Comparison of ENCODE assay signal across 8 cellular contexts in the genomic region with DNA sequence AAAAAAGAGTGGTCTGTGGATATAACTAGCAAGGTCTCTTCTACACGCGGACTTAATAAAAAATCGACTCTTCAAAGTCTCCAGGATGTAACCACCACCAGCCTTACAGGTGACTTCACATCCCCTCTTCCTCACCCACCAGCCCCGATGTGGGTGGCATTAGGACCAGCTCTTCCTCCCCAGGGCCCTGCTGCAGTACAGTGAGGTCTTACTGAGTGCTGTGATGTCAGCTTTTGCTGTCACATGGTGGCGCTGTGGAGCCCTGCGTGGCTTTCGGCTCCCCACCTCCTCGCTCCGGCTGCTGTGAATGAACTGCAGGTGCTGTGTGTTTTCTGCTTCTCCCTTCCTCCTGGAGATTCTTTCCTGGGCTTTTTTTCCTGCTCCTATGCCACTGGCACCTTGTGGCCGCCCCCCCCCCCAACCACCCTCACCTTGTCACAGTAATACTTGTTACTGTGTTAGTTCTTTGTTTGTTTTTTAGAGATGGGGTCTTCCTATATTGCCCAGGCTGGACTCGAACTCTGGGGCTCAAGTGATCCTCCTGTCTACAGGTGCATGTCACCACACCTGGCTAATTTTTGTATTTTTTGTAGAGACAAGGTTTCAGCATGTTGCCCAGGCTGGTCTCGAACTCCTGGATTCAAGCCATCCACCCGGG. TPM values are rescaled to one million over a fixed set of nuclear protein-coding genes. Genes with fewer than 3 reads are reported as not detected.
A peak's percentile ranks its signal among the peaks of the same experiment; 100 is the strongest.
DNase-seq lines count a peak whose midpoint lies in the region; ATAC-seq, FAIRE-seq and TF ChIP-seq lines count a peak whose summit lies in the region.

No MANE protein-coding gene starts in this region.

- no peak overlapping the region for H2AFZ ChIP-seq in neural progenitor cell (replicated peaks)

- no peak overlapping the region for H3K4me3 ChIP-seq in A549
- H3K4me3 ChIP-seq in MG63, result no peak overlapping the region
- H3K4me3 ChIP-seq in neural progenitor cell, result no peak overlapping the region
- no peak overlapping the region for H3K4me3 ChIP-seq in stomach

- TF ChIP-seq EP300 in A549 (IDR thresholded peaks at IDR 0.05), result no peak
- no peak for TF ChIP-seq EP300 in stomach (IDR thresholded peaks at IDR 0.05)

- H3K27me3 ChIP-seq in MG63 (peaks cover 16% of the 10 kb centered on the region), neural progenitor cell (no peaks in the 10 kb centered on the region), stomach (peaks cover 0 to 52% (median 15%) of the 10 kb centered on the region in 3 donors)

- H3K9me3 Mint-ChIP-seq in activated T-cell treated with anti-CD3 and anti-CD28 coated beads, Interleukin-2, amount 50 U/mL, for 72 hours, result no peaks in the 10 kb centered on the region
- H3K9me3 Mint-ChIP-seq in neural progenitor cell, result no peaks in the 10 kb centered on the region

- peaks cover 15% of the 10 kb centered on the region for H3K27me3 Mint-ChIP-seq in activated T-cell treated with anti-CD3 and anti-CD28 coated beads, Interleukin-2, amount 50 U/mL, for 72 hours (ENCODE audit: low read depth)
- peaks cover 9% of the 10 kb centered on the region for H3K27me3 Mint-ChIP-seq in neural progenitor cell (ENCODE audit: insufficient read depth, low read depth)

- no peak overlapping the region for H3K9ac ChIP-seq in neural progenitor cell

- H3F3A ChIP-seq in neural progenitor cell (ENCODE audit: low read depth), result peaks cover 8% of the 10 kb centered on the region

- H3K27ac ChIP-seq in A549 (no peak overlapping the region), neural progenitor cell (no peak overlapping the region), stomach (no peak overlapping the region)

- WGBS in A549 (ENCODE audit: missing lambda C conversion rate), result 8% methylated on average over 13 of the region's 13 CpGs
- WGBS in stomach, 5 donors, result 17 to 20% (median 18%) methylated on average over 12 to 13 of the region's 13 CpGs

- peak overlapping the region; percentile 32 for H3K4me2 ChIP-seq in A549
- no peak overlapping the region for H3K4me2 ChIP-seq in neural progenitor cell

- H3K36me3 Mint-ChIP-seq in activated T-cell treated with anti-CD3 and anti-CD28 coated beads, Interleukin-2, amount 50 U/mL, for 72 hours (ENCODE audit: insufficient read depth in 2 of 2), result no peaks in the 10 kb centered on the region
- H3K36me3 Mint-ChIP-seq in neural progenitor cell, result no peaks in the 10 kb centered on the region

- TF ChIP-seq CTCF in A549 (IDR thresholded peaks at IDR 0.05) (peak; percentile 84), neural progenitor cell (IDR thresholded peaks at IDR 0.05) (peak; percentile 85), stomach (IDR thresholded peaks at IDR 0.05) (peak in 4 of 7 experiments; percentile 51 to 64 (median 54))

- no peaks in the 10 kb centered on the region for H4K20me1 ChIP-seq in neural progenitor cell (ENCODE audit: low read depth)

- H3K27ac Mint-ChIP-seq in activated T-cell treated with anti-CD3 and anti-CD28 coated beads, Interleukin-2, amount 50 U/mL, for 72 hours, result no peak overlapping the region
- H3K27ac Mint-ChIP-seq in neural progenitor cell, result peak overlapping the region; percentile 57

- H3K36me3 ChIP-seq in MG63, result no peaks in the 10 kb centered on the region
- no peaks in the 10 kb centered on the region for H3K36me3 ChIP-seq in neural progenitor cell
- H3K36me3 ChIP-seq in stomach, result no peaks in the 10 kb centered on the region

- peak; percentile 71 to 81 for DNase-seq in A549 (ENCODE audit: low read depth in 1 of 2, low spot score in 1 of 2)
- no peak for DNase-seq in GM19239 (ENCODE audit: insufficient read length, low spot score)
- DNase-seq in MG63, result peak; percentile 73
- DNase-seq in RPMI8226, result peak; percentile 92
- DNase-seq in activated T-cell treated with anti-CD3 and anti-CD28 coated beads, Interleukin-2, amount 50 U/mL, for 72 hours, result peak; percentile 89 to 90
- DNase-seq in fibroblast of peridontal ligament (ENCODE audit: extremely low read depth), result peak; percentile 68
- peak; percentile 93 for DNase-seq in neural progenitor cell (ENCODE audit: low spot score)
- peak; percentile 90 for DNase-seq in stomach

- no peak for FAIRE-seq in A549 (lab: Jason Lieb, UNC)
- peak; percentile 96 for FAIRE-seq in GM19239 (lab: Jason Lieb, UNC)

- no peak for TF ChIP-seq POLR2A in A549 (IDR thresholded peaks at IDR 0.05; ENCODE audit: low read length)
- TF ChIP-seq POLR2A in stomach (IDR thresholded peaks at IDR 0.05), result no peak

- no peaks in the 10 kb centered on the region for H3K9me3 ChIP-seq in A549
- no peaks in the 10 kb centered on the region for H3K9me3 ChIP-seq in MG63
- no peaks in the 10 kb centered on the region for H3K9me3 ChIP-seq in neural progenitor cell (ENCODE audit: low read depth)
- H3K9me3 ChIP-seq in stomach, result no peaks in the 10 kb centered on the region

- H3K4me1 Mint-ChIP-seq in activated T-cell treated with anti-CD3 and anti-CD28 coated beads, Interleukin-2, amount 50 U/mL, for 72 hours (ENCODE audit: low read depth), result peaks cover 30% of the 10 kb centered on the region
- peaks cover 3% of the 10 kb centered on the region for H3K4me1 Mint-ChIP-seq in neural progenitor cell

- peak; percentile 61 to 67 for TF ChIP-seq RAD21 in A549 (conservative IDR thresholded peaks at IDR 0.05 in 1 of 2, IDR thresholded peaks at IDR 0.05 in 1 of 2)

- H3K4me1 ChIP-seq in A549 (peaks cover 6% of the 10 kb centered on the region; the same call in 1 of the 3 replicates), neural progenitor cell (no peaks in the 10 kb centered on the region), stomach (peaks cover 0 to 5% (median 2%) of the 10 kb centered on the region in 4 donors)

- peak; percentile 97 to 98 for ATAC-seq in A549
- peak; percentile 97 to 98 for ATAC-seq in activated T-cell treated with anti-CD3 and anti-CD28 coated beads, Interleukin-2, amount 50 U/mL, for 72 hours (replicated peaks in 1 of 2)

- CTCF ChIA-PET in A549 (lab: Yijun Ruan, JAX), result interaction anchor here (0.7 to 25.4 kb wide), 24 partner anchors 12 to 553 kb away, joined by 3 to 737 read pairs (median 4); partner anchors contain the start of gene RAPGEF1

- no peaks in the 10 kb centered on the region for H3K79me2 ChIP-seq in neural progenitor cell (ENCODE audit: low read depth)

- intact Hi-C loops in stomach (cut with DNase I; ENCODE audit: low total_unique reads), result no loop called here

- peak overlapping the region in 1 of 2 donors; percentile 11 for H3K4me3 Mint-ChIP-seq in activated T-cell treated with anti-CD3 and anti-CD28 coated beads, Interleukin-2, amount 50 U/mL, for 72 hours
- peak overlapping the region; percentile 70 for H3K4me3 Mint-ChIP-seq in neural progenitor cell

- POLR2A ChIA-PET in A549 (lab: Yijun Ruan, JAX), result interaction anchor here (0.7 kb wide), 2 partner anchors 33 to 122 kb away, joined by 3 to 4 read pairs; no protein-coding TSS in a partner anchor

TF ChIP-seq in A549, 52 proteins besides CTCF, POLR2A, EP300 and RAD21:
- TF ChIP-seq CHD2 (IDR thresholded peaks at IDR 0.05; ENCODE audit: low read length, partially characterized antibody) (no peak), SMC3 (IDR thresholded peaks at IDR 0.05) (peak; percentile 65)
TF ChIP-seq in A549: peak in this region for 1.

RNA-seq across cellular contexts. Expression of gene RAPGEF1, which starts 15.8 kb away (rescaled TPM):
- polyA plus RNA-seq in A549 (2011; rRNA removed) (27.7 and 32.5 TPM in 2 replicates), A549 (2017; fragmentation: RNase III; extraction: RNeasy Plus Mini Kit Qiagen cat#74134 plus additional on column Dnase treatment) (20.6 to 21.7 TPM (median 21.6 TPM) in 3 replicates), stomach (10 to 100 TPM in 2 of 3 donors, 1 to 10 TPM in 1; 8.4 to 19.1 (median 12.5) TPM)
- 21.8 and 26.8 TPM in 2 replicates for polyA plus RNA-seq in A549 (2012; cell fraction: cytosol; rRNA removed)
- polyA plus RNA-seq in A549 (2012; cell fraction: nucleus; rRNA removed), result 38.6 and 40.1 TPM in 2 replicates
- polyA minus RNA-seq in A549 (2011; rRNA and poly(A)+ RNA removed), result 31.3 and 33.3 TPM in 2 replicates
- 19.0 and 31.3 TPM in 2 replicates for total RNA-seq in MG63 (2014; rRNA removed; shearing (Covaris generic); ENCODE audit: low replicate concordance)
- 100 to 1,000 TPM; 170 to 175 TPM for total RNA-seq in activated T-cell treated with anti-CD3 and anti-CD28 coated beads, Interleukin-2, amount 50 U/mL, for 72 hours
- total RNA-seq in neural progenitor cell (ENCODE audit: low replicate concordance) (33.3 and 34.6 TPM in 2 replicates), stomach (10 to 100 TPM; 33.2 to 84.6 (median 57.1) TPM)
